In the genomic region with DNA sequence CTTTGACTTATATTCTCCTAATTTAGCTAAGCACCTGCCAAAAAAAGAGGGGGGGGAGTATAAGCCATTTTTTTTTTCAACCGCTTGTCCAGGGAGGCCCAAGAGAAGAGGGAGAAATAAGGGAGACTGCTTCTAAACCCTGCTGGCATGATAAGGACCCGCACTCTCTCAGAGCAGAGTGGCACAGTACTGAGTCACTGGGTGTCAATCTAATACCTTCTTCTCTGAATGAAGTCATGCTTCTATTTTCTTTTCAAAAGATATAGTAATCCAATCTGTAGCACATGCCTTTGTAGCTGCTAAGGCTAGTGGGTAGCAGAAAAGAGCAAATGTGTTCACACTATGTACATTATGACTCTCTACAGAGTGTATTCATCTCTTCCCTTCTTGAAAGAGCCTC, we compare ENCODE assay signal across 8 cellular contexts. TPM values are rescaled to one million over a fixed set of nuclear protein-coding genes. Genes with fewer than 3 reads are reported as not detected.
"Had no signal": no experiment of that assay in that cellular context is flagged by ENCODE, and none has a peak within 500 bp of the region (broad histone marks: within the 10 kb centered on the region; RNA-seq: fewer than 3 reads in every experiment).

No MANE protein-coding gene starts in this region.

- H3K4me3 ChIP-seq: GM23338 had no signal

- H3K27ac ChIP-seq: HL-60 had no signal

- H3K4me3 Mint-ChIP-seq: GM23338, H9, IgD-negative memory B cell had no signal

- H3K4me1 Mint-ChIP-seq: GM23338 had no signal

- ATAC-seq: GM23338, HepG2 had no signal

- H3K27ac Mint-ChIP-seq: GM23338, H9 had no signal

- H3K9me3 Mint-ChIP-seq: GM23338, H9 had no signal

- H3K27me3 Mint-ChIP-seq: IgD-negative memory B cell had no signal

- DNase-seq: H9, HCEC 1CT had no signal

RNA-seq across cellular contexts. Expression of a gene that starts 34.9 kb away (rescaled TPM):
- total RNA-seq: GM23338, H1, H9, HepG2, HT1080 had no signal
- polyA plus RNA-seq: GM23338, HepG2, IgD-negative memory B cell had no signal
